ENCODE assay signal across 25 cellular contexts in the genomic region with DNA sequence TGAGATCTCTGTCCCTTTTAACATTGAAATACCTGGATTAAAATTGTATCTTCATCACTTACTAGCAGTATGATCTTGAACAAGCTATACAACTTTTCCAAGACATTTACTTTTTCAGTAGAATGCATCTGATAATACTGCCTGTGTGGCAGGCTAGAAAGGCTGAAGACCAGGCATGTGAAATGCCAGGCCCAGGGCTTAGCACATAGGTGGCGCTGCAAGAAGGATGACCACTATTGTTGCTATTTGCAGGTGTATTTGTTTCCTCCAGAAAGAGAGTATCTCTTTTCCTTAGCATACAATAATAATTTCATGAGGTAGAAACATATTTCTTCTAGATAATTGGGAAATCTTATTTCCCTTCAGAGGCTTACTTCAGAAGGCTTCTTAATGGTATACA.
A peak's percentile ranks its signal among the peaks of the same experiment; 100 is the strongest.
DNase-seq lines count a peak whose midpoint lies in the region; ATAC-seq and TF ChIP-seq lines count a peak whose summit lies in the region.
"Had no signal": no experiment of that assay in that cellular context is flagged by ENCODE, and none has a peak within 500 bp of the region (broad histone marks: within the 10 kb centered on the region; RNA-seq: fewer than 3 reads in every experiment).

No MANE protein-coding gene starts in this region.

- no peaks in the 10 kb centered on the region for H3K36me3 Mint-ChIP-seq in Calu3 (ENCODE audit: insufficient read depth, unreplicated experiment)
- no peaks in the 10 kb centered on the region for H3K36me3 Mint-ChIP-seq in glutamatergic neuron (ENCODE audit: unreplicated experiment)
- H3K36me3 Mint-ChIP-seq: CD4-positive, CD25-positive, alpha-beta regulatory T cell; stimulated activated effector memory CD8-positive, alpha-beta T cell treated with anti-CD3 and anti-CD28 coated beads, Interleukin-12 subunit alpha, Interleukin-12 subunit beta, amount 100 ng/mL, for 72 hours had no signal

- H3K4me3 ChIP-seq in H7 (ENCODE audit: insufficient read depth, low read depth, low read length): no peak overlapping the region
- H3K4me3 ChIP-seq in Panc1 (ENCODE audit: low read depth in 2 of 2, low read length in 2 of 2): no peak overlapping the region
- H3K4me3 ChIP-seq in lower lobe of right lung: no peak overlapping the region
- H3K4me3 ChIP-seq: adrenal gland, thoracic aorta had no signal

- CTCF ChIA-PET in Calu3 (lab: Charles Lee): no interaction called here
- CTCF ChIA-PET in Panc1 (lab: Charles Lee): interaction anchor here (0.6 kb wide), 1 partner anchor 8 kb away, joined by 3 read pairs; no protein-coding TSS in a partner anchor

- H3K4me1 ChIP-seq in Panc1 (ENCODE audit: control insufficient read depth, insufficient read depth, low read length): no peaks in the 10 kb centered on the region
- H3K4me1 ChIP-seq in lower lobe of right lung: no peaks in the 10 kb centered on the region
- H3K4me1 ChIP-seq: adrenal gland had no signal

- no peak overlapping the region for H3K27ac ChIP-seq in Panc1 (ENCODE audit: low read length)
- H3K27ac ChIP-seq in lower lobe of right lung: no peak overlapping the region
- H3K27ac ChIP-seq: adrenal gland, HL-60, thoracic aorta had no signal

- no TSS peak for BruUV-seq in Calu3 (replicated peaks; lab: Mats Ljungman, UMichigan)
- BruUV-seq in Panc1 (replicated peaks; lab: Mats Ljungman, UMichigan): no TSS peak

- H3K36me3 ChIP-seq in H7 (replicated peaks; ENCODE audit: control insufficient read depth, insufficient read depth, low read length) (no peaks in the 10 kb centered on the region), Panc1 (ENCODE audit: control insufficient read depth, insufficient read depth, low read length) (no peaks in the 10 kb centered on the region), lower lobe of right lung (no peaks in the 10 kb centered on the region)
- H3K36me3 ChIP-seq: adrenal gland, thoracic aorta had no signal

- no peaks in the 10 kb centered on the region for H3K9me3 ChIP-seq in Panc1 (ENCODE audit: control insufficient read depth, insufficient read depth, low read depth, low read length)
- H3K9me3 ChIP-seq in lower lobe of right lung: no peaks in the 10 kb centered on the region
- H3K9me3 ChIP-seq: adrenal gland, thoracic aorta had no signal

- H3K9me3 Mint-ChIP-seq in Calu3 (ENCODE audit: low read depth, unreplicated experiment) (no peaks in the 10 kb centered on the region), glutamatergic neuron (ENCODE audit: unreplicated experiment) (peaks cover 5% of the 10 kb centered on the region)
- H3K9me3 Mint-ChIP-seq: CD4-positive, CD25-positive, alpha-beta regulatory T cell; central memory CD8-positive, alpha-beta T cell; stimulated activated effector memory CD8-positive, alpha-beta T cell treated with anti-CD3 and anti-CD28 coated beads, Interleukin-12 subunit alpha, Interleukin-12 subunit beta, amount 100 ng/mL, for 72 hours had no signal

- H3K4me1 Mint-ChIP-seq in Calu3 (ENCODE audit: low read depth, unreplicated experiment) (no peaks in the 10 kb centered on the region), glutamatergic neuron (ENCODE audit: low read depth, unreplicated experiment) (no peaks in the 10 kb centered on the region)
- H3K4me1 Mint-ChIP-seq: CD4-positive, CD25-positive, alpha-beta regulatory T cell; central memory CD8-positive, alpha-beta T cell; stimulated activated effector memory CD8-positive, alpha-beta T cell treated with anti-CD3 and anti-CD28 coated beads, Interleukin-12 subunit alpha, Interleukin-12 subunit beta, amount 100 ng/mL, for 72 hours had no signal

- H3K27ac Mint-ChIP-seq in Calu3 (ENCODE audit: unreplicated experiment) (no peak overlapping the region), glutamatergic neuron (ENCODE audit: unreplicated experiment) (no peak overlapping the region)
- H3K27ac Mint-ChIP-seq: CD4-positive, CD25-positive, alpha-beta regulatory T cell; stimulated activated effector memory CD8-positive, alpha-beta T cell treated with anti-CD3 and anti-CD28 coated beads, Interleukin-12 subunit alpha, Interleukin-12 subunit beta, amount 100 ng/mL, for 72 hours had no signal

- TF ChIP-seq CTCF in Calu3 (IDR thresholded peaks at IDR 0.05; ENCODE audit: unreplicated experiment) (no peak), Panc1 (IDR thresholded peaks at IDR 0.05) (peak; percentile 24), glutamatergic neuron (IDR thresholded peaks at IDR 0.05; ENCODE audit: partially characterized antibody, unreplicated experiment) (peak; percentile 11), lower lobe of right lung (IDR thresholded peaks at IDR 0.05) (no peak)

- peak; percentile 6 for DNase-seq in Calu3
- DNase-seq in H7: peak; percentile 13
- DNase-seq in Panc1 (ENCODE audit: low read depth, low spot score): no peak
- DNase-seq in glutamatergic neuron: no peak
- no peak for DNase-seq in lower lobe of right lung
- DNase-seq in stimulated activated CD4-positive, alpha-beta T cell treated with anti-CD3 and anti-CD28 coated beads, Interleukin-4, amount 100 ng/mL, for 4 hours: no peak
- DNase-seq in anterior cingulate cortex (lab: John Stamatoyannopoulos, UW): no peak
- no peak for DNase-seq in activated CD4-positive, alpha-beta T cell treated with anti-CD3 and anti-CD28 coated beads, Interleukin-2, amount 50 U/mL, for 1 hour
- DNase-seq: activated CD4-positive, alpha-beta T cell treated with anti-CD3 and anti-CD28 coated beads, Interleukin-2, amount 50 U/mL, for 4 hours; activated effector memory CD4-positive, alpha-beta T cell treated with anti-CD3 and anti-CD28 coated beads, Interleukin-2, amount 50 U/mL, for 16 hours; adrenal gland; CD4-positive, CD25-positive, alpha-beta regulatory T cell; DMS79 treated with DMSO at 0.1 percent for 48 hours; NCI-H1048; NCI-H2081; occipital lobe; SHP77; T-helper 1 cell had no signal

- POLR2A ChIA-PET in Panc1 (lab: Charles Lee): no interaction called here

- no peaks in the 10 kb centered on the region for H3K27me3 ChIP-seq in H7 (ENCODE audit: control insufficient read depth, insufficient read depth, low read length)
- no peaks in the 10 kb centered on the region for H3K27me3 ChIP-seq in Panc1 (ENCODE audit: control insufficient read depth, insufficient read depth, low read length)
- no peaks in the 10 kb centered on the region for H3K27me3 ChIP-seq in lower lobe of right lung (ENCODE audit: low read depth)
- H3K27me3 ChIP-seq: adrenal gland had no signal

- ATAC-seq in Panc1 (no peak), lower lobe of right lung (no peak)
- ATAC-seq: esophagus mucosa; HCT116; sciatic nerve; stimulated activated effector memory CD8-positive, alpha-beta T cell treated with anti-CD3 and anti-CD28 coated beads, Interleukin-12 subunit alpha, Interleukin-12 subunit beta, amount 100 ng/mL, for 72 hours had no signal

- H3K4me3 Mint-ChIP-seq in Calu3 (ENCODE audit: low read depth, unreplicated experiment) (no peak overlapping the region), glutamatergic neuron (ENCODE audit: unreplicated experiment) (no peak overlapping the region)
- H3K4me3 Mint-ChIP-seq: CD4-positive, CD25-positive, alpha-beta regulatory T cell; central memory CD8-positive, alpha-beta T cell; stimulated activated effector memory CD8-positive, alpha-beta T cell treated with anti-CD3 and anti-CD28 coated beads, Interleukin-12 subunit alpha, Interleukin-12 subunit beta, amount 100 ng/mL, for 72 hours had no signal

- H3K27me3 Mint-ChIP-seq in Calu3 (ENCODE audit: unreplicated experiment) (no peaks in the 10 kb centered on the region), glutamatergic neuron (ENCODE audit: unreplicated experiment) (no peaks in the 10 kb centered on the region)
- H3K27me3 Mint-ChIP-seq: CD4-positive, CD25-positive, alpha-beta regulatory T cell; central memory CD8-positive, alpha-beta T cell had no signal

- in situ Hi-C loops in Panc1 (cut with HindIII; ENCODE audit: low pct_unique_long_range_greater_than_20kb, low sequenced_read_pairs): no loop called here

- intact Hi-C loops in Calu3 (cut with micrococcal nuclease; ENCODE audit: unreplicated experiment) (no loop called here), Panc1 (cut with micrococcal nuclease; ENCODE audit: unreplicated experiment) (no loop called here), lower lobe of right lung (cut with DNase I) (no loop called here)

Comparison
In these comparisons a context has a peak if more than half of its experiments do, and no peak if none do; other contexts are left out.
1. DNase-seq: peak in Calu3 (single experiment) and H7 (single experiment); none in Panc1 (single experiment), glutamatergic neuron (single experiment), lower lobe of right lung (single experiment), stimulated activated CD4-positive, alpha-beta T cell treated with anti-CD3 and anti-CD28 coated beads, Interleukin-4, amount 100 ng/mL, for 4 hours (0 of 2), anterior cingulate cortex (0 of 58) and activated CD4-positive, alpha-beta T cell treated with anti-CD3 and anti-CD28 coated beads, Interleukin-2, amount 50 U/mL, for 1 hour (single experiment).
2. CTCF ChIP-seq: peak in Panc1 (single experiment) and glutamatergic neuron (single experiment); none in Calu3 (single experiment) and lower lobe of right lung (single experiment).